Comparison of ENCODE assay signal across 20 cellular contexts in the genomic region with DNA sequence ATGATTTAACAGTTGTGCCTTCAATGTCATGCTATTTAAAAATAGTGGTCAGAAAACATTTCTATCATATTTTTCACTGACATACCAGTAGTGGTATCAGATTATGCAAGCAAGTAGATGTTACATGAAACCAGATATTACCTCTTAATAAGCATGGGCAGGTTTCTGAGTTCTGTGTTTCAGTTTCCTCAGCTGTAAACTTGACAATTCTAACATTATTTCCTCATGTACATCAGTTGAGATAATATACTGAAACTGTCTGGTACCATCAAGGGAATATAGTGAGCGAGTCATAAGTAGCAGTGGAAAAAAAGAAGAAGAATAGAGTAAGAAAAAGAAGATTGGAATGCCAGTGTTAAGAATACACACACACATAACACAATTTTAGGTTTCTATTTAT.
"Had no signal": no experiment of that assay in that cellular context is flagged by ENCODE, and none has a peak within 500 bp of the region (broad histone marks: within the 10 kb centered on the region; RNA-seq: fewer than 3 reads in every experiment).

No MANE protein-coding gene starts in this region.

- H3K9me3 ChIP-seq: esophagus squamous epithelium, gastroesophageal sphincter, ovary, right atrium auricular region, sigmoid colon, suprapubic skin, thyroid gland had no signal

- H3K4me2 ChIP-seq: smooth muscle cell had no signal

- H3K27ac ChIP-seq: esophagus squamous epithelium, gastroesophageal sphincter, ovary, right atrium auricular region, sigmoid colon, suprapubic skin, thyroid gland had no signal

- ATAC-seq: effector memory CD8-positive, alpha-beta T cell; gastroesophageal sphincter; left colon; left ventricle myocardium superior; natural killer cell had no signal

- H3K4me1 Mint-ChIP-seq: natural killer cell, neural crest cell had no signal

- H3K27ac Mint-ChIP-seq: effector memory CD8-positive, alpha-beta T cell; natural killer cell; type B pancreatic cell had no signal

- H3K36me3 ChIP-seq: esophagus squamous epithelium, gastroesophageal sphincter, ovary, right atrium auricular region, sigmoid colon, suprapubic skin, thyroid gland had no signal

- DNase-seq: effector memory CD8-positive, alpha-beta T cell; esophagus squamous epithelium; foreskin fibroblast; glutamatergic neuron; kidney; left colon; left ventricle myocardium superior; natural killer cell; nucleus accumbens; ovary; sigmoid colon; stimulated activated CD4-positive, alpha-beta T cell treated with anti-CD3 and anti-CD28 coated beads, Interleukin-2, amount 100 ng/mL, for 48 hours; stimulated activated naive CD4-positive, alpha-beta T cell treated with Interleukin-2 at 50 U/mL for 16 hours; thyroid gland had no signal

- H3K27me3 ChIP-seq: esophagus squamous epithelium, gastroesophageal sphincter, ovary, right atrium auricular region, sigmoid colon, suprapubic skin, thyroid gland had no signal

- H3K36me3 Mint-ChIP-seq: natural killer cell, type B pancreatic cell had no signal

- H3K4me3 ChIP-seq: esophagus squamous epithelium, gastroesophageal sphincter, ovary, right atrium auricular region, sigmoid colon, smooth muscle cell, suprapubic skin, thyroid gland had no signal

- H3K9me3 Mint-ChIP-seq: natural killer cell, neural crest cell, type B pancreatic cell had no signal

- H3K4me3 Mint-ChIP-seq: effector memory CD8-positive, alpha-beta T cell; natural killer cell; neural crest cell; type B pancreatic cell had no signal

- H3K4me1 ChIP-seq: esophagus squamous epithelium, gastroesophageal sphincter, right atrium auricular region, sigmoid colon, thyroid gland had no signal

- H3K27me3 Mint-ChIP-seq: effector memory CD8-positive, alpha-beta T cell; type B pancreatic cell had no signal
